ENCODE assay signal across 8 cellular contexts in the genomic region with DNA sequence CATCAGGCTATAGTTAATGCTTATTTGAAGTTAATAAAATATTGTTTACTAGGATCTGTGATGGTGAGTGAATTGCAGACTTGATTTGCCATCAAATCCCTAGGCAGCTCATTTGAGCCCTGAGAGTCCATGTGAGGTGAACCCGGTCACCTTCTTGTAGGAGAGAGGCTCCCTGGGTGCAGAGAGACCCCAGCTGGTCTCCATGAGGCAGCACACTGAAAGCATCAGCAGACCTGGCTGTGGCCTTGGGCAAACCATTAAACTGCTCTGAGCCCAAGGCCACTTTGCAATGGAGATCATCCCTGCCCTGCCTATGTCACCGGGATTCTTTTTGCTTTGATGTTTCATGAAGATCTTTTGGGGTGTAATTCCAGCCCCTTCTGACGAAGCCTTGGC.
DNase-seq lines count a peak whose midpoint lies in the region; ATAC-seq and TF ChIP-seq lines count a peak whose summit lies in the region.

No MANE protein-coding gene starts in this region.

- H3K27me3 Mint-ChIP-seq in activated CD4-positive, alpha-beta memory T cell treated with anti-CD3 and anti-CD28 coated beads for 36 hours, result no peaks in the 10 kb centered on the region

- no peaks in the 10 kb centered on the region for H3K9me3 ChIP-seq in HAP-1

- H3K27me3 ChIP-seq in kidney epithelial cell (ENCODE audit: control insufficient read depth, insufficient read depth, low read length), result no peaks in the 10 kb centered on the region
- no peaks in the 10 kb centered on the region for H3K27me3 ChIP-seq in HAP-1 (ENCODE audit: low read depth)

- no peaks in the 10 kb centered on the region for H3K4me1 ChIP-seq in HAP-1

- peaks cover 38% of the 10 kb centered on the region for H3K4me1 Mint-ChIP-seq in activated CD4-positive, alpha-beta memory T cell treated with anti-CD3 and anti-CD28 coated beads for 36 hours (ENCODE audit: low read depth)

- H3K4me3 Mint-ChIP-seq in activated CD4-positive, alpha-beta memory T cell treated with anti-CD3 and anti-CD28 coated beads for 36 hours, result no peak overlapping the region

- H3K27ac Mint-ChIP-seq in activated CD4-positive, alpha-beta memory T cell treated with anti-CD3 and anti-CD28 coated beads for 36 hours, result peak overlapping the region; percentile 86

- in situ Hi-C loops in HAP-1 (cut with MboI; ENCODE audit: low sequenced_read_pairs), result loop anchor here (5.0 kb wide), 1 partner anchor 188 kb away; no protein-coding TSS in a partner anchor

- H3K36me3 ChIP-seq in kidney epithelial cell (ENCODE audit: control insufficient read depth, insufficient read depth, low read length), result peaks cover 6% of the 10 kb centered on the region
- no peaks in the 10 kb centered on the region for H3K36me3 ChIP-seq in HAP-1 (replicated peaks)

- no peaks in the 10 kb centered on the region for H3K9me3 Mint-ChIP-seq in activated CD4-positive, alpha-beta memory T cell treated with anti-CD3 and anti-CD28 coated beads for 36 hours

- CTCF ChIA-PET in activated CD4-positive, alpha-beta memory T cell treated with anti-CD3 and anti-CD28 coated beads for 36 hours (lab: Charles Lee), result interaction anchor here (0.6 to 4.6 kb wide), 43 partner anchors 10 to 190 kb away, joined by 3 to 88 read pairs (median 6); a partner anchor contains a TSS

- H3K4me3 ChIP-seq in AG10803 (ENCODE audit: low read length), result no peak overlapping the region
- H3K4me3 ChIP-seq in kidney epithelial cell (ENCODE audit: low read depth, low read length), result no peak overlapping the region
- no peak overlapping the region for H3K4me3 ChIP-seq in HAP-1

- H3K36me3 Mint-ChIP-seq in activated CD4-positive, alpha-beta memory T cell treated with anti-CD3 and anti-CD28 coated beads for 36 hours, result peaks cover 63% of the 10 kb centered on the region

- POLR2A ChIA-PET in activated CD4-positive, alpha-beta memory T cell treated with anti-CD3 and anti-CD28 coated beads for 36 hours (lab: Charles Lee), result interaction anchor here (0.7 to 2.2 kb wide), 12 partner anchors 12 to 149 kb away, joined by 3 to 22 read pairs (median 5); no protein-coding TSS in a partner anchor

- ATAC-seq in GM21737 (IDR thresholded peaks at IDR 0.05; ENCODE audit: unreplicated experiment) (peak; percentile 20), GM21447 (IDR thresholded peaks at IDR 0.05; ENCODE audit: unreplicated experiment) (no peak), HG03045 (IDR thresholded peaks at IDR 0.05; ENCODE audit: unreplicated experiment) (no peak)

- peak; percentile 19 for TF ChIP-seq CTCF in AG10803 (conservative IDR thresholded peaks at IDR 0.05; ENCODE audit: low read length)
- peak; percentile 24 for TF ChIP-seq CTCF in kidney epithelial cell (IDR thresholded peaks at IDR 0.05; ENCODE audit: insufficient read depth, low read length, poor library complexity, severe bottlenecking)

- no peak for DNase-seq in AG10803 (ENCODE audit: low read depth)
- peak; percentile 44 for DNase-seq in activated CD4-positive, alpha-beta memory T cell treated with anti-CD3 and anti-CD28 coated beads for 36 hours
- no peak for DNase-seq in kidney epithelial cell (ENCODE audit: low read depth)
- DNase-seq in SK-N-DZ (ENCODE audit: low spot score), result no peak
- DNase-seq in HAP-1 (ENCODE audit: low spot score in 2 of 2), result no peak

- intact Hi-C loops in activated CD4-positive, alpha-beta memory T cell treated with anti-CD3 and anti-CD28 coated beads for 36 hours (cut with micrococcal nuclease), result no loop called here
